ENCODE assay signal across 16 cellular contexts in the genomic region with DNA sequence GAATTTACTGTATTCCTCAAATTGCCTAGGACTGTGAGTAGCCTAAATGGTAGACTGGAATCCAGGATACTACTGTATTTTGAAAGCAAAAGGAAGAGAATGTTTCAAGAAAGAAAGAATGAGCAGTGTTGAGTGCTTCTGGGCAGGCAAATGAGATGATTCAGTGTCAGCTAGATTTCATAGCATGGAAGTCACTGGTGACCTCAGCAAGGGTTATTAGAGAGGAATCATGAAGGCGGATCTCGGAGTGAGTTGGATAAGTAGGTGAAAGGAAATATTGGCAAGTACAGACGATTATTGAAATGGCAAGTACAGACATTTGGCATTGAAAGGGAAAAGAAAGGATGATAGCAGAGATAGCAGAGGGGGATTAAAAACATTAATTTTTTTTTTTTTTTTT. TPM values are rescaled to one million over a fixed set of nuclear protein-coding genes. Genes with fewer than 3 reads are reported as not detected.
A peak's percentile ranks its signal among the peaks of the same experiment; 100 is the strongest.
DNase-seq lines count a peak whose midpoint lies in the region; ATAC-seq and TF ChIP-seq lines count a peak whose summit lies in the region.
"Had no signal": no experiment of that assay in that cellular context is flagged by ENCODE, and none has a peak within 500 bp of the region (broad histone marks: within the 10 kb centered on the region; RNA-seq: fewer than 3 reads in every experiment).

No MANE protein-coding gene starts in this region.

- peak overlapping the region; percentile 33 for H3K9ac ChIP-seq in adipocyte (ENCODE audit: low read length)

- DNase-seq in AG04449 (ENCODE audit: low read depth, low spot score) (peak; percentile 37), HCEC 1CT (peak; percentile 79), adipocyte (ENCODE audit: low read depth) (peak; percentile 7), fibroblast of the conjunctiva (ENCODE audit: low read depth) (peak; percentile 59), ureter (ENCODE audit: low spot score) (no peak), anterior cingulate cortex (lab: John Stamatoyannopoulos, UW) (no peak)
- DNase-seq: activated naive CD8-positive, alpha-beta T cell treated with anti-CD3 and anti-CD28 coated beads for 36 hours; Karpas-422; NCI-H1694; nephron progenitor cell; right cardiac atrium; RPMI8226; stimulated activated CD4-positive, alpha-beta T cell treated with anti-CD3 and anti-CD28 coated beads, Interleukin-4, amount 100 ng/mL, for 4 hours; T-helper 2 cell had no signal

- H3K27me3 ChIP-seq in adipocyte (replicated peaks; ENCODE audit: control insufficient read depth, insufficient read depth, low read length): no peaks in the 10 kb centered on the region

- H3K9me3 ChIP-seq in adipocyte (ENCODE audit: control insufficient read depth, low read length): no peaks in the 10 kb centered on the region

- no peak overlapping the region for H3K4me3 ChIP-seq in AG04449 (ENCODE audit: low read depth, low read length)
- H3K4me3 ChIP-seq in adipocyte (ENCODE audit: low read length): peak overlapping the region; percentile 43

- H3K36me3 ChIP-seq in adipocyte (ENCODE audit: control insufficient read depth, insufficient read depth, low read length, severe bottlenecking): no peaks in the 10 kb centered on the region

- POLR2A ChIA-PET in AG04449 (lab: Yijun Ruan, JAX): no interaction called here

- no peak for ATAC-seq in GM19452 (IDR thresholded peaks at IDR 0.05; ENCODE audit: unreplicated experiment)
- no peak for ATAC-seq in GM19395 (IDR thresholded peaks at IDR 0.05; ENCODE audit: unreplicated experiment)
- ATAC-seq: right cardiac atrium had no signal

- no peak for TF ChIP-seq CTCF in AG04449 (IDR thresholded peaks at IDR 0.05; ENCODE audit: insufficient read depth, low read length, missing control alignments)

- CTCF ChIA-PET in AG04449 (lab: Yijun Ruan, JAX): interaction anchor here (1.0 kb wide), 1 partner anchor 257 kb away, joined by 3 read pairs; no protein-coding TSS in a partner anchor

- peaks cover 26% of the 10 kb centered on the region for H3K4me1 ChIP-seq in adipocyte (ENCODE audit: control insufficient read depth, insufficient read depth, low read length)

RNA-seq across cellular contexts. Expression of a gene that starts 27.1 kb away (rescaled TPM):
- 15.6 TPM for total RNA-seq in ureter

Comparison
In these comparisons a context has a peak if more than half of its experiments do, and no peak if none do; other contexts are left out.
1. DNase-seq: peak in AG04449 (single experiment), HCEC 1CT (single experiment), adipocyte (single experiment) and fibroblast of the conjunctiva (single experiment); none in ureter (single experiment) and anterior cingulate cortex (0 of 58).